Comparison of ENCODE assay signal across 1 cellular context in the genomic region with DNA sequence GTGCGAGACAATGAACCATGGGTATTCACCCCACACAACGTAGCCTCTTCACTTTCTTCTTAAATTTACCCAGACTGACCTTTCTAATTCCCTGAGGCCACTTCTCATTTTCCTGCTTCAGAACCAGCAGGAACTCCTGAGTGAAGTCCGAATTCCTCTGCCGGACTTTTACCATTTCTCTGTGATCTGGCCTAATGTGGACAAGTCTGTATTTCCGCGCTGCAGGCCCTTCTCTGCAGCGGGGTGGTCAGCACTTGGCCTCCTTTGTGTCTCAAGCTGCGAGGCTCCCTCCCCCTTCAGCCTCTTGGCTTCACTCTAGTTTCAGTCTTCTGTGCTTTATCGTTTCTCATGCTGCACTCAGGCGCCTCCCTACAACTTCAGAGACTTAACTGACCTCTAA.
TF ChIP-seq lines count a peak whose summit lies in the region.

No MANE protein-coding gene starts in this region.

TF ChIP-seq in GM23338, 12 proteins besides CTCF, POLR2A, EP300 and RAD21:
- TF ChIP-seq, protein P1, sequence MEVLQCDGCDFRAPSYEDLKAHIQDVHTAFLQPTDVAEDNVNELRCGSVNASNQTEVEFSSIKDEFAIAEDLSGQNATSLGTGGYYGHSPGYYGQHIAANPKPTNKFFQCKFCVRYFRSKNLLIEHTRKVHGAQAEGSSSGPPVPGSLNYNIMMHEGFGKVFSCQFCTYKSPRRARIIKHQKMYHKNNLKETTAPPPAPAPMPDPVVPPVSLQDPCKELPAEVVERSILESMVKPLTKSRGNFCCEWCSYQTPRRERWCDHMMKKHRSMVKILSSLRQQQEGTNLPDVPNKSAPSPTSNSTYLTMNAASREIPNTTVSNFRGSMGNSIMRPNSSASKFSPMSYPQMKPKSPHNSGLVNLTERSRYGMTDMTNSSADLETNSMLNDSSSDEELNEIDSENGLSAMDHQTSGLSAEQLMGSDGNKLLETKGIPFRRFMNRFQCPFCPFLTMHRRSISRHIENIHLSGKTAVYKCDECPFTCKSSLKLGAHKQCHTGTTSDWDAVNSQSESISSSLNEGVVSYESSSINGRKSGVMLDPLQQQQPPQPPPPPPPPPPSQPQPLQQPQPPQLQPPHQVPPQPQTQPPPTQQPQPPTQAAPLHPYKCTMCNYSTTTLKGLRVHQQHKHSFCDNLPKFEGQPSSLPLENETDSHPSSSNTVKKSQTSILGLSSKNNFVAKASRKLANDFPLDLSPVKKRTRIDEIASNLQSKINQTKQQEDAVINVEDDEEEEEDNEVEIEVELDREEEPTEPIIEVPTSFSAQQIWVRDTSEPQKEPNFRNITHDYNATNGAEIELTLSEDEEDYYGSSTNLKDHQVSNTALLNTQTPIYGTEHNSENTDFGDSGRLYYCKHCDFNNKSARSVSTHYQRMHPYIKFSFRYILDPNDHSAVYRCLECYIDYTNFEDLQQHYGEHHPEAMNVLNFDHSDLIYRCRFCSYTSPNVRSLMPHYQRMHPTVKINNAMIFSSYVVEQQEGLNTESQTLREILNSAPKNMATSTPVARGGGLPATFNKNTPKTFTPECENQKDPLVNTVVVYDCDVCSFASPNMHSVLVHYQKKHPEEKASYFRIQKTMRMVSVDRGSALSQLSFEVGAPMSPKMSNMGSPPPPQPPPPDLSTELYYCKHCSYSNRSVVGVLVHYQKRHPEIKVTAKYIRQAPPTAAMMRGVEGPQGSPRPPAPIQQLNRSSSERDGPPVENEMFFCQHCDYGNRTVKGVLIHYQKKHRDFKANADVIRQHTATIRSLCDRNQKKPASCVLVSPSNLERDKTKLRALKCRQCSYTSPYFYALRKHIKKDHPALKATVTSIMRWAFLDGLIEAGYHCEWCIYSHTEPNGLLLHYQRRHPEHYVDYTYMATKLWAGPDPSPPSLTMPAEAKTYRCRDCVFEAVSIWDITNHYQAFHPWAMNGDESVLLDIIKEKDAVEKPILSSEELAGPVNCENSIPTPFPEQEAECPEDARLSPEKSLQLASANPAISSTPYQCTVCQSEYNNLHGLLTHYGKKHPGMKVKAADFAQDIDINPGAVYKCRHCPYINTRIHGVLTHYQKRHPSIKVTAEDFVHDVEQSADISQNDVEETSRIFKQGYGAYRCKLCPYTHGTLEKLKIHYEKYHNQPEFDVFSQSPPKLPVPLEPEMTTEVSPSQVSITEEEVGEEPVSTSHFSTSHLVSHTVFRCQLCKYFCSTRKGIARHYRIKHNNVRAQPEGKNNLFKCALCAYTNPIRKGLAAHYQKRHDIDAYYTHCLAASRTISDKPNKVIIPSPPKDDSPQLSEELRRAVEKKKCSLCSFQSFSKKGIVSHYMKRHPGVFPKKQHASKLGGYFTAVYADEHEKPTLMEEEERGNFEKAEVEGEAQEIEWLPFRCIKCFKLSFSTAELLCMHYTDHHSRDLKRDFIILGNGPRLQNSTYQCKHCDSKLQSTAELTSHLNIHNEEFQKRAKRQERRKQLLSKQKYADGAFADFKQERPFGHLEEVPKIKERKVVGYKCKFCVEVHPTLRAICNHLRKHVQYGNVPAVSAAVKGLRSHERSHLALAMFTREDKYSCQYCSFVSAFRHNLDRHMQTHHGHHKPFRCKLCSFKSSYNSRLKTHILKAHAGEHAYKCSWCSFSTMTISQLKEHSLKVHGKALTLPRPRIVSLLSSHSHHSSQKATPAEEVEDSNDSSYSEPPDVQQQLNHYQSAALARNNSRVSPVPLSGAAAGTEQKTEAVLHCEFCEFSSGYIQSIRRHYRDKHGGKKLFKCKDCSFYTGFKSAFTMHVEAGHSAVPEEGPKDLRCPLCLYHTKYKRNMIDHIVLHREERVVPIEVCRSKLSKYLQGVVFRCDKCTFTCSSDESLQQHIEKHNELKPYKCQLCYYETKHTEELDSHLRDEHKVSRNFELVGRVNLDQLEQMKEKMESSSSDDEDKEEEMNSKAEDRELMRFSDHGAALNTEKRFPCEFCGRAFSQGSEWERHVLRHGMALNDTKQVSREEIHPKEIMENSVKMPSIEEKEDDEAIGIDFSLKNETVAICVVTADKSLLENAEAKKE (CRISPR knock-in tag; IDR thresholded peaks at IDR 0.05): no peak
TF ChIP-seq in GM23338: peak in this region for 0.
